14 cellular contexts compared by ENCODE assay signal in the genomic region with DNA sequence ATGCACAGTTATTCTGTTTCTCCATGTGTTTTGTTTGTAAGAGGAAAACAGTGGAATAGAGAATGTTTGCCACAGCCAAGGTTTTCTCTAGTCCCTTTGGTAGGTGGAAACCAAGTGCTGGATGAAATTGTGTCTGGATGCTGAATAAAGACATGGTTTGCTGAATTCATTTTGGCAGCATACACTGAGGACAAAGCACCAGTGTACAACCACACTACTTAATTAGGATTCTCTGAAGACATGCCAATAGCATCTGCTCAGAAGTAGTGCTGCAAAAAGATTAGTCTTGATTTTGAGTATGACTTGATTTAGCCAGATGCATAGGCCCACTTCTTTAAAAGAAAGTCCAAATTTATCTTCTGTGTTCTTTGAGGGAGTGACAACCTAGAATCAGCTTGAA.
"Had no signal": no experiment of that assay in that cellular context is flagged by ENCODE, and none has a peak within 500 bp of the region (broad histone marks: within the 10 kb centered on the region; RNA-seq: fewer than 3 reads in every experiment).

No MANE protein-coding gene starts in this region.

- H3K36me3 ChIP-seq: tibial artery had no signal

- H3K9ac ChIP-seq: parathyroid adenoma had no signal

- H3K79me2 ChIP-seq: parathyroid adenoma had no signal

- H3K27ac ChIP-seq: parathyroid adenoma, SK-N-MC, tibial artery had no signal

- H3K27me3 Mint-ChIP-seq: activated CD8-positive, alpha-beta T cell treated with anti-CD3 and anti-CD28 coated beads for 36 hours; activated naive CD4-positive, alpha-beta T cell treated with anti-CD3 and anti-CD28 coated beads, Interleukin-2, amount 10 ng/mL, durations not matched to agents 7 days and 5 days; activated naive CD8-positive, alpha-beta T cell treated with anti-CD3 and anti-CD28 coated beads, Interleukin-2, amount 50 U/mL, for 24 hours; dendritic cell treated with granulocyte-macrophage colony-stimulating factor and Interleukin-4, amounts not matched to agents 40 ng/mL and 50 ng/mL, for 4 days; T-cell had no signal

- DNase-seq: activated B cell treated with CpG ODN at 0.5 μM for 24 hours; activated CD4-positive, alpha-beta T cell treated with anti-CD3 and anti-CD28 coated beads for 48 hours; activated CD8-positive, alpha-beta T cell treated with anti-CD3 and anti-CD28 coated beads for 36 hours; activated naive CD4-positive, alpha-beta T cell treated with anti-CD3 and anti-CD28 coated beads, Interleukin-2, amount 10 ng/mL, durations not matched to agents 7 days and 5 days; activated naive CD8-positive, alpha-beta T cell treated with anti-CD3 and anti-CD28 coated beads, Interleukin-2, amount 50 U/mL, for 24 hours; activated T-cell treated with anti-CD3 and anti-CD28 coated beads, Interleukin-2, amount 50 U/mL, for 1 hour; mesenchymal stem cell; natural killer cell; stimulated activated naive CD4-positive, alpha-beta T cell; T-cell; tibial artery had no signal

- H3K9me3 Mint-ChIP-seq: activated B cell treated with CpG ODN at 0.5 μM for 24 hours had no signal

- H3K9me3 ChIP-seq: tibial artery had no signal

- H2AFZ ChIP-seq: parathyroid adenoma had no signal

- ATAC-seq: activated CD8-positive, alpha-beta T cell treated with anti-CD3 and anti-CD28 coated beads for 36 hours; activated naive CD8-positive, alpha-beta T cell treated with anti-CD3 and anti-CD28 coated beads, Interleukin-2, amount 50 U/mL, for 24 hours; natural killer cell; T-cell had no signal

- H3K4me1 Mint-ChIP-seq: activated B cell treated with CpG ODN at 0.5 μM for 24 hours had no signal

- H3K4me3 Mint-ChIP-seq: activated B cell treated with CpG ODN at 0.5 μM for 24 hours; activated CD8-positive, alpha-beta T cell treated with anti-CD3 and anti-CD28 coated beads for 36 hours; activated naive CD4-positive, alpha-beta T cell treated with anti-CD3 and anti-CD28 coated beads, Interleukin-2, amount 10 ng/mL, durations not matched to agents 7 days and 5 days; activated naive CD8-positive, alpha-beta T cell treated with anti-CD3 and anti-CD28 coated beads, Interleukin-2, amount 50 U/mL, for 24 hours; dendritic cell treated with granulocyte-macrophage colony-stimulating factor and Interleukin-4, amounts not matched to agents 40 ng/mL and 50 ng/mL, for 4 days; natural killer cell; T-cell had no signal

- H3K27me3 ChIP-seq: tibial artery had no signal

- H3K4me3 ChIP-seq: SK-N-MC, tibial artery had no signal

- H3K27ac Mint-ChIP-seq: activated B cell treated with CpG ODN at 0.5 μM for 24 hours; activated CD8-positive, alpha-beta T cell treated with anti-CD3 and anti-CD28 coated beads for 36 hours; activated naive CD8-positive, alpha-beta T cell treated with anti-CD3 and anti-CD28 coated beads, Interleukin-2, amount 50 U/mL, for 24 hours; dendritic cell treated with granulocyte-macrophage colony-stimulating factor and Interleukin-4, amounts not matched to agents 40 ng/mL and 50 ng/mL, for 4 days; natural killer cell; T-cell had no signal

- H3K4me1 ChIP-seq: parathyroid adenoma, tibial artery had no signal
